In the genomic region with DNA sequence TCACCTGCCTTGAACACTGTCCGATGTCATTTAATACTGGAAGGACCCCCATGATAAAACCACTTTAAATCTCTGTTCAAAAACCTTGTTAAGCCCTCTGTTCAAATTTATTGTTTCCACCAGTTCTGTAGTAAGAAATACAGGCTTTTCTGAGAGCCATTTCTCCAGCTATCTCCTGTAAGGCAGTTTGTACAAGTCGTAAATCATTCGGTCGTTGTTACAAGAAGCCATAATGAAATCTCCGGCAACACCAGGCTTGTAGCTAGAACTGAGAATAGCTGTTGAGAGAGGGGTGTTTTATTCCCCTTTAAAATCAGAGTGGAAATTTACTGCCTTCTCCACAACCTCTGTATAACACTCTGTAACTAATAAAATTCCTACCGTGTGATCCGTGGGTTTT, we compare ENCODE assay signal across 20 cellular contexts.
DNase-seq lines count a peak whose midpoint lies in the region; ATAC-seq and TF ChIP-seq lines count a peak whose summit lies in the region.
"Had no signal": no experiment of that assay in that cellular context is flagged by ENCODE, and none has a peak within 500 bp of the region (broad histone marks: within the 10 kb centered on the region; RNA-seq: fewer than 3 reads in every experiment).

No MANE protein-coding gene starts in this region.

- H3K36me3 ChIP-seq in A673 (ENCODE audit: insufficient read depth, low read length, poor library complexity, severe bottlenecking) (no peaks in the 10 kb centered on the region), OCI-LY7 (ENCODE audit: insufficient read depth, low read length) (no peaks in the 10 kb centered on the region), mesodermal cell (ENCODE audit: control insufficient read depth, insufficient read depth, low read length) (no peaks in the 10 kb centered on the region), adrenal gland (replicated peaks in 1 of 2) (no peaks in the 10 kb centered on the region)

- H3K4me1 ChIP-seq in A673 (ENCODE audit: insufficient read depth, low read length, poor library complexity, severe bottlenecking) (peaks cover 32% of the 10 kb centered on the region), OCI-LY7 (ENCODE audit: insufficient read depth, low read length, poor library complexity, severe bottlenecking) (peaks cover 39% of the 10 kb centered on the region), mesodermal cell (ENCODE audit: control insufficient read depth, insufficient read depth, low read length, poor library complexity, severe bottlenecking) (no peaks in the 10 kb centered on the region), adrenal gland (replicated peaks in 1 of 2) (no peaks in the 10 kb centered on the region)
- H3K4me1 ChIP-seq: Caco-2 had no signal

- POLR2A ChIA-PET in A673 (lab: Charles Lee; ENCODE audit: low non-redundant PET) = interaction anchor here (0.6 to 0.7 kb wide), 2 partner anchors 10 to 13 kb away, joined by 3 read pairs; no protein-coding TSS in a partner anchor
- POLR2A ChIA-PET in OCI-LY7 (lab: Charles Lee) = interaction anchor here (1.0 to 1.6 kb wide), 4 partner anchors 8 to 38 kb away, joined by 3 to 6 read pairs (median 4); no protein-coding TSS in a partner anchor

- H3K79me2 ChIP-seq in OCI-LY7 (ENCODE audit: insufficient read depth, low read depth, low read length) = no peaks in the 10 kb centered on the region

- TF ChIP-seq CTCF in A673 (conservative IDR thresholded peaks at IDR 0.05; ENCODE audit: low read depth, low read length) (no peak), OCI-LY7 (conservative IDR thresholded peaks at IDR 0.05; ENCODE audit: low read length) (no peak), adrenal gland (IDR thresholded peaks at IDR 0.05) (no peak)

- H3K9me3 ChIP-seq in A673 (ENCODE audit: low read depth, low read length, poor library complexity, severe bottlenecking) = no peaks in the 10 kb centered on the region
- no peaks in the 10 kb centered on the region for H3K9me3 ChIP-seq in OCI-LY7 (ENCODE audit: low read length)
- no peaks in the 10 kb centered on the region for H3K9me3 ChIP-seq in mesodermal cell (ENCODE audit: control insufficient read depth, low read length)
- no peaks in the 10 kb centered on the region for H3K9me3 ChIP-seq in adrenal gland (replicated peaks in 1 of 3)
- H3K9me3 ChIP-seq: Caco-2 had no signal

- H3K27ac ChIP-seq in A673 (ENCODE audit: low read depth, low read length, poor library complexity, severe bottlenecking) = no peak overlapping the region
- H3K27ac ChIP-seq in OCI-LY7 (ENCODE audit: low read depth, low read length, poor library complexity, severe bottlenecking) = no peak overlapping the region
- H3K27ac ChIP-seq in mesodermal cell (ENCODE audit: low read depth, low read length, severe bottlenecking) = peak overlapping the region; percentile 49
- H3K27ac ChIP-seq in adrenal gland = no peak overlapping the region
- H3K27ac ChIP-seq: 22Rv1 had no signal

- no peaks in the 10 kb centered on the region for H3K9me2 ChIP-seq in OCI-LY7 (ENCODE audit: insufficient read depth, low read length)

- no peaks in the 10 kb centered on the region for H4K20me1 ChIP-seq in OCI-LY7 (ENCODE audit: insufficient read depth, low read length)

- DNase-seq in DMS 273 (lab: John Stamatoyannopoulos, UW; ENCODE audit: unreplicated experiment) (peak; percentile 26), DMS 273 treated with DMSO at 0.1 percent for 48 hours (lab: John Stamatoyannopoulos, UW) (no peak), A673 (ENCODE audit: low spot score) (peak; percentile 30), OCI-LY7 (ENCODE audit: low spot score) (no peak), adrenal gland (no peak)
- DNase-seq in activated CD8-positive, alpha-beta memory T cell treated with anti-CD3 and anti-CD28 coated beads, Interleukin-2, amount 50 U/mL, for 4 hours = no peak
- DNase-seq: Caco-2, H7, KG1, NCI-H2227 treated with DMSO at 0.1 percent for 48 hours, NCI-H524 treated with DMSO at 0.1 percent for 48 hours, PC-3, RPMI8226, SHP77 treated with DMSO at 0.1 percent for 48 hours, T-cell had no signal

- H3K27me3 ChIP-seq in A673 (replicated peaks; ENCODE audit: insufficient read depth, low read depth, low read length, poor library complexity) (no peaks in the 10 kb centered on the region), adrenal gland (no peaks in the 10 kb centered on the region)

- BruUV-seq in A673 (replicated peaks; lab: Mats Ljungman, UMichigan) (no TSS peak), OCI-LY7 (replicated peaks; lab: Mats Ljungman, UMichigan) (no TSS peak)

- no peak for ATAC-seq in GM19351 (IDR thresholded peaks at IDR 0.05; ENCODE audit: unreplicated experiment)
- ATAC-seq: HepG2, PC-3, SK-N-SH treated with all-trans-retinoic acid at 6 μM for 48 hours, T-cell had no signal

- no peak overlapping the region for H3K4me2 ChIP-seq in OCI-LY7 (ENCODE audit: low read length)

- CTCF ChIA-PET in A673 (lab: Charles Lee) (no interaction called here), OCI-LY7 (lab: Charles Lee; ENCODE audit: unreplicated experiment) (interaction anchor here (0.5 kb wide), 1 partner anchor 11 kb away, joined by 3 read pairs; no protein-coding TSS in a partner anchor)

- no peak for TF ChIP-seq POLR2A in adrenal gland (IDR thresholded peaks at IDR 0.05)

- 91 to 97% methylated on average over 4 to 5 of the region's 7 CpGs for WGBS in mesodermal cell (ENCODE audit: insufficient coverage in 2 of 2), 2 experiments
- 52 to 64% (median 57%) methylated on average over 7 of the region's 7 CpGs for WGBS in adrenal gland, 4 donors

- H3K4me3 ChIP-seq in A673 (ENCODE audit: low read depth, low read length, poor library complexity, severe bottlenecking) (no peak overlapping the region), OCI-LY7 (ENCODE audit: low read depth, low read length, poor library complexity, severe bottlenecking) (no peak overlapping the region), mesodermal cell (ENCODE audit: extremely low read depth, insufficient read depth, low read length, poor library complexity, severe bottlenecking) (no peak overlapping the region), adrenal gland (no peak overlapping the region)

- peak overlapping the region; percentile 9; the same call in 1 of the 2 replicates for H2AFZ ChIP-seq in OCI-LY7 (ENCODE audit: low read length)

- intact Hi-C loops in A673 (cut with micrococcal nuclease; ENCODE audit: unreplicated experiment) (no loop called here), OCI-LY7 (cut with micrococcal nuclease; ENCODE audit: unreplicated experiment) (no loop called here), adrenal gland (cut with DNase I) (no loop called here)

Comparison
In these comparisons a context has a peak if more than half of its experiments do, and no peak if none do; other contexts are left out.
1. DNase-seq: peak in DMS 273 (single experiment) and A673 (single experiment); none in DMS 273 treated with DMSO at 0.1 percent for 48 hours (single experiment), OCI-LY7 (single experiment), adrenal gland (0 of 7) and activated CD8-positive, alpha-beta memory T cell treated with anti-CD3 and anti-CD28 coated beads, Interleukin-2, amount 50 U/mL, for 4 hours (single experiment).